Comparison of ENCODE assay signal across 8 cellular contexts in the genomic region with DNA sequence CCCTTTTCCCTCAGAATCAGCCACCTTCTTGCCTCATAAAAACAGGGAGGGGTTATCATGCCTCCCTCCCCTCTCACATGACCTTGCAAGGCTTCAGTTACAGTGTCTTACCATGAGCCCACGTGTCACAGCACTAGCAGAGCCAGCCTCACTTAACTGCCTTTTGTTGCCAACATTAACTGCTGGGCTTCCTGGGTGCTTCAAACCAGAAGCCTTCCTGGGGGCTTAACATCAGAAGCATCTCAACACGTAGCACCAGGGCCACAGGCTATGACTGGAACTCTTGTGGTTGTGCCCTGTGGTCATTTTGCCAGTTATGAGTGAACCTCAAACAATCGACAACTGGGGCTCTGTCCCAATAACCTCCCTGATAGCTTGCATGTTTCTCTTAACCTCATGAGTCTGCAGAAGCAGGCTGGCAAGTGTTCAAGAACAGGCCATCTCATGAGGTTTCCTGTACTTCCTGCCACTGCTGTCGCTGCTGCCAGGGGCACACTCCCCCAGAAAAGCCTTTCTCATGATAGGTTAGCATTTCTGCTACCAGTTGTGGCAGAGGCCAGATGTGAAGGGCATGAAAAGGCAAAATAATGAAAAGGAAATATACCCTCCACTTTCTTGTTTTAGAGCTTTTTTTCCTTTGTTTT.
DNase-seq lines count a peak whose midpoint lies in the region; ATAC-seq and TF ChIP-seq lines count a peak whose summit lies in the region.

No MANE protein-coding gene starts in this region.

- H3K27me3 ChIP-seq in HCT116 (ENCODE audit: insufficient read depth, low read length), result no peaks in the 10 kb centered on the region

- H3K4me3 ChIP-seq in HCT116 (replicated peaks in 1 of 2; ENCODE audit: low read depth in 1 of 2, low read length in 2 of 2), result no peak overlapping the region

- DNase-seq in COLO829 (ENCODE audit: low spot score) (peak; percentile 73), HCT116 (ENCODE audit: low read depth, low spot score) (no peak), activated T-cell treated with anti-CD3 and anti-CD28 coated beads for 48 hours (ENCODE audit: low read depth) (peak; percentile 44), globus pallidus (ENCODE audit: low spot score) (peak; percentile 37), NCI-H1930 (lab: John Stamatoyannopoulos, UW) (no peak)
- DNase-seq in NK-92 treated with Interleukin-12 subunit alpha and Interleukin-12 subunit beta, amount 100 ng/mL, for 24 hours (lab: John Stamatoyannopoulos, UW), result peak; percentile 81
- peak; percentile 13 to 20 for DNase-seq in stimulated activated CD4-positive, alpha-beta T cell treated with anti-CD3 and anti-CD28 coated beads, Interleukin-4, amount 100 ng/mL, for 48 hours (ENCODE audit: low read depth in 2 of 2)

- TF ChIP-seq CTCF in HCT116 (IDR thresholded peaks at IDR 0.05 in 2 of 3, conservative IDR thresholded peaks at IDR 0.05 in 1 of 3; ENCODE audit: borderline replicate concordance in 1 of 3, insufficient read depth in 1 of 3, low read depth in 2 of 3, low read length in 2 of 3), result no peak

- RAD21 ChIA-PET in HCT116 (lab: Charles Lee; ENCODE audit: low non-redundant PET in 1 of 2, low total read pairs in 2 of 2, uncharacterized antibody in 2 of 2, unreplicated experiment in 2 of 2), result no interaction called here

- ATAC-seq in HCT116, result peak; percentile 32; the same call in 1 of the 2 replicates
- ATAC-seq in HG03025 (IDR thresholded peaks at IDR 0.05; ENCODE audit: low FRiP score, unreplicated experiment), result no peak

- H3K4me2 ChIP-seq in HCT116 (ENCODE audit: low read length), result no peak overlapping the region

- no peak overlapping the region for H3K9ac ChIP-seq in HCT116 (ENCODE audit: low read length)

- POLR2A ChIA-PET in HCT116 (lab: Charles Lee), result no interaction called here

- no peak for TF ChIP-seq POLR2A in HCT116 (IDR thresholded peaks at IDR 0.05; ENCODE audit: borderline replicate concordance, extremely low read depth, insufficient read depth, insufficient read length)

- H3K27ac ChIP-seq in HCT116 (ENCODE audit: low read depth, low read length), result no peak overlapping the region

- TF ChIP-seq RAD21 in HCT116 (IDR thresholded peaks at IDR 0.05; ENCODE audit: low read depth), result no peak

- CTCF ChIA-PET in HCT116 (lab: Charles Lee), result no interaction called here

- no peaks in the 10 kb centered on the region for H3K79me2 ChIP-seq in HCT116 (ENCODE audit: insufficient read depth, low read length)

- no peaks in the 10 kb centered on the region for H3K36me3 ChIP-seq in HCT116 (ENCODE audit: control insufficient read depth in 1 of 2, insufficient read depth in 2 of 2, low read length in 2 of 2)

- H3K9me3 ChIP-seq in HCT116 (ENCODE audit: control insufficient read depth in 1 of 2, insufficient read depth in 1 of 2, low read depth in 1 of 2, low read length in 2 of 2), result no peaks in the 10 kb centered on the region

- no peaks in the 10 kb centered on the region for H3K9me2 ChIP-seq in HCT116 (ENCODE audit: insufficient read depth)

- no peaks in the 10 kb centered on the region for H3K4me1 ChIP-seq in HCT116 (ENCODE audit: control insufficient read depth in 1 of 2, insufficient read depth in 2 of 2, low read length in 2 of 2)

- no peak overlapping the region for H2AFZ ChIP-seq in HCT116 (ENCODE audit: low read depth, low read length, poor library complexity, severe bottlenecking)

- no peaks in the 10 kb centered on the region for H4K20me1 ChIP-seq in HCT116 (ENCODE audit: insufficient read depth)

- BruUV-seq in HCT116 (replicated peaks; lab: Mats Ljungman, UMichigan), result no TSS peak

- intact Hi-C loops in HCT116 (cut with micrococcal nuclease), result no loop called here

TF ChIP-seq in HCT116, 20 proteins besides CTCF, POLR2A, EP300 and RAD21:
- TF ChIP-seq, protein P1, sequence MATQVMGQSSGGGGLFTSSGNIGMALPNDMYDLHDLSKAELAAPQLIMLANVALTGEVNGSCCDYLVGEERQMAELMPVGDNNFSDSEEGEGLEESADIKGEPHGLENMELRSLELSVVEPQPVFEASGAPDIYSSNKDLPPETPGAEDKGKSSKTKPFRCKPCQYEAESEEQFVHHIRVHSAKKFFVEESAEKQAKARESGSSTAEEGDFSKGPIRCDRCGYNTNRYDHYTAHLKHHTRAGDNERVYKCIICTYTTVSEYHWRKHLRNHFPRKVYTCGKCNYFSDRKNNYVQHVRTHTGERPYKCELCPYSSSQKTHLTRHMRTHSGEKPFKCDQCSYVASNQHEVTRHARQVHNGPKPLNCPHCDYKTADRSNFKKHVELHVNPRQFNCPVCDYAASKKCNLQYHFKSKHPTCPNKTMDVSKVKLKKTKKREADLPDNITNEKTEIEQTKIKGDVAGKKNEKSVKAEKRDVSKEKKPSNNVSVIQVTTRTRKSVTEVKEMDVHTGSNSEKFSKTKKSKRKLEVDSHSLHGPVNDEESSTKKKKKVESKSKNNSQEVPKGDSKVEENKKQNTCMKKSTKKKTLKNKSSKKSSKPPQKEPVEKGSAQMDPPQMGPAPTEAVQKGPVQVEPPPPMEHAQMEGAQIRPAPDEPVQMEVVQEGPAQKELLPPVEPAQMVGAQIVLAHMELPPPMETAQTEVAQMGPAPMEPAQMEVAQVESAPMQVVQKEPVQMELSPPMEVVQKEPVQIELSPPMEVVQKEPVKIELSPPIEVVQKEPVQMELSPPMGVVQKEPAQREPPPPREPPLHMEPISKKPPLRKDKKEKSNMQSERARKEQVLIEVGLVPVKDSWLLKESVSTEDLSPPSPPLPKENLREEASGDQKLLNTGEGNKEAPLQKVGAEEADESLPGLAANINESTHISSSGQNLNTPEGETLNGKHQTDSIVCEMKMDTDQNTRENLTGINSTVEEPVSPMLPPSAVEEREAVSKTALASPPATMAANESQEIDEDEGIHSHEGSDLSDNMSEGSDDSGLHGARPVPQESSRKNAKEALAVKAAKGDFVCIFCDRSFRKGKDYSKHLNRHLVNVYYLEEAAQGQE (IDR thresholded peaks at IDR 0.05; ENCODE audit: low read depth), result no peak
- no peak for TF ChIP-seq YY1 (IDR thresholded peaks at IDR 0.05; ENCODE audit: extremely low read depth, insufficient replicate concordance, low read depth, low read length)
- no peak for TF ChIP-seq SRF (IDR thresholded peaks at IDR 0.05; ENCODE audit: low read depth)
- TF ChIP-seq, protein P2, sequence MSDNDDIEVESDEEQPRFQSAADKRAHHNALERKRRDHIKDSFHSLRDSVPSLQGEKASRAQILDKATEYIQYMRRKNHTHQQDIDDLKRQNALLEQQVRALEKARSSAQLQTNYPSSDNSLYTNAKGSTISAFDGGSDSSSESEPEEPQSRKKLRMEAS (IDR thresholded peaks at IDR 0.05), result no peak
- no peak for TF ChIP-seq TCF7L2 (IDR thresholded peaks at IDR 0.05; ENCODE audit: borderline replicate concordance, extremely low read depth, insufficient read depth, insufficient read length)
- no peak for TF ChIP-seq CBX3 (IDR thresholded peaks at IDR 0.05; ENCODE audit: low read depth)
- TF ChIP-seq, protein P3, sequence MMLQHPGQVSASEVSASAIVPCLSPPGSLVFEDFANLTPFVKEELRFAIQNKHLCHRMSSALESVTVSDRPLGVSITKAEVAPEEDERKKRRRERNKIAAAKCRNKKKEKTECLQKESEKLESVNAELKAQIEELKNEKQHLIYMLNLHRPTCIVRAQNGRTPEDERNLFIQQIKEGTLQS (IDR thresholded peaks at IDR 0.05), result no peak
- TF ChIP-seq EZH2phosphoT487 (IDR thresholded peaks at IDR 0.05; ENCODE audit: borderline replicate concordance), result no peak
- TF ChIP-seq SIN3A (IDR thresholded peaks at IDR 0.05; ENCODE audit: low read depth), result no peak
- TF ChIP-seq EZH2 (IDR thresholded peaks at IDR 0.05), result no peak
- no peak for TF ChIP-seq ZFX (IDR thresholded peaks at IDR 0.05)
- TF ChIP-seq FOSL1 (IDR thresholded peaks at IDR 0.05; ENCODE audit: low read depth), result no peak
- no peak for TF ChIP-seq ELF1 (IDR thresholded peaks at IDR 0.05; ENCODE audit: borderline replicate concordance, low read depth)
- no peak for TF ChIP-seq EGR1 (IDR thresholded peaks at IDR 0.05; ENCODE audit: low read depth)
- TF ChIP-seq, protein P4, sequence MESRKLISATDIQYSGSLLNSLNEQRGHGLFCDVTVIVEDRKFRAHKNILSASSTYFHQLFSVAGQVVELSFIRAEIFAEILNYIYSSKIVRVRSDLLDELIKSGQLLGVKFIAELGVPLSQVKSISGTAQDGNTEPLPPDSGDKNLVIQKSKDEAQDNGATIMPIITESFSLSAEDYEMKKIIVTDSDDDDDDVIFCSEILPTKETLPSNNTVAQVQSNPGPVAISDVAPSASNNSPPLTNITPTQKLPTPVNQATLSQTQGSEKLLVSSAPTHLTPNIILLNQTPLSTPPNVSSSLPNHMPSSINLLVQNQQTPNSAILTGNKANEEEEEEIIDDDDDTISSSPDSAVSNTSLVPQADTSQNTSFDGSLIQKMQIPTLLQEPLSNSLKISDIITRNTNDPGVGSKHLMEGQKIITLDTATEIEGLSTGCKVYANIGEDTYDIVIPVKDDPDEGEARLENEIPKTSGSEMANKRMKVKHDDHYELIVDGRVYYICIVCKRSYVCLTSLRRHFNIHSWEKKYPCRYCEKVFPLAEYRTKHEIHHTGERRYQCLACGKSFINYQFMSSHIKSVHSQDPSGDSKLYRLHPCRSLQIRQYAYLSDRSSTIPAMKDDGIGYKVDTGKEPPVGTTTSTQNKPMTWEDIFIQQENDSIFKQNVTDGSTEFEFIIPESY (IDR thresholded peaks at IDR 0.05; ENCODE audit: extremely low read depth, insufficient replicate concordance, low read length), result no peak
TF ChIP-seq in HCT116: peak in this region for 0.

Comparison
In these comparisons a context has a peak if more than half of its experiments do, and no peak if none do; other contexts are left out.
1. DNase-seq: peak in COLO829 (single experiment), NK-92 treated with Interleukin-12 subunit alpha and Interleukin-12 subunit beta, amount 100 ng/mL, for 24 hours (single experiment), activated T-cell treated with anti-CD3 and anti-CD28 coated beads for 48 hours (single experiment), globus pallidus (single experiment) and stimulated activated CD4-positive, alpha-beta T cell treated with anti-CD3 and anti-CD28 coated beads, Interleukin-4, amount 100 ng/mL, for 48 hours (2 of 2); none in HCT116 (single experiment) and NCI-H1930 (0 of 2).